Comparison of ENCODE assay signal across 8 cellular contexts in genomic region chr7:98400538-98401427, GRCh38. TPM values are rescaled to one million over a fixed set of nuclear protein-coding genes. Genes with fewer than 3 reads are reported as not detected.
DNase-seq lines count a peak whose midpoint lies in the region; ATAC-seq and TF ChIP-seq lines count a peak whose summit lies in the region.

TSS of gene BAIAP2L1 (minus strand) at chr7:98401090. CDS start at chr7:98400852, 238 bp downstream.

- no peaks in the 10 kb centered on the region for H3K4me1 ChIP-seq in endocrine pancreas (ENCODE audit: control insufficient read depth, insufficient read depth, low read length)

- POLR2A ChIA-PET in BJ (lab: Charles Lee) = no interaction called here

- peak; percentile 79 for TF ChIP-seq CTCF in BJ (IDR thresholded peaks at IDR 0.05; ENCODE audit: insufficient read depth, low read depth, low read length)

- peak within 1 kb of the TSS; percentile 69 for H3K4me3 ChIP-seq in BJ (ENCODE audit: low read depth, low read length)
- H3K4me3 ChIP-seq in endocrine pancreas (ENCODE audit: control insufficient read depth, insufficient read depth, low read length) = no peak within 1 kb of the TSS

- no peaks in the 10 kb centered on the region for H3K9me3 ChIP-seq in endocrine pancreas (ENCODE audit: control insufficient read depth, low read length)

- ATAC-seq in GM19351 (IDR thresholded peaks at IDR 0.05; ENCODE audit: unreplicated experiment) (peak; percentile 89), HG03442 (IDR thresholded peaks at IDR 0.05; ENCODE audit: unreplicated experiment) (peak; percentile 81)

- DNase-seq in BJ (ENCODE audit: low read depth) (no peak), NCI-H526 (lab: John Stamatoyannopoulos, UW) (peak; percentile 69 to 96), mucosa of gallbladder (ENCODE audit: low spot score) (peak; percentile 93)
- peak; percentile 90 for DNase-seq in activated CD8-positive, alpha-beta memory T cell treated with anti-CD3 and anti-CD28 coated beads for 24 hours
- peak; percentile 56 to 71 for DNase-seq in stimulated activated CD8-positive, alpha-beta memory T cell treated with anti-CD3 and anti-CD28 coated beads, Interleukin-7, amount 100 ng/mL, for 1 hour (ENCODE audit: low read depth in 2 of 2)

- H3K27me3 ChIP-seq in BJ (ENCODE audit: control insufficient read depth, insufficient read depth, low read length) (no peaks in the 10 kb centered on the region; the same call in 1 of the 2 replicates), endocrine pancreas (ENCODE audit: control insufficient read depth, insufficient read depth, low read length) (no peaks in the 10 kb centered on the region)

- CTCF ChIA-PET in BJ (lab: Yijun Ruan, JAX) = interaction anchor here (0.5 to 4.4 kb wide), 32 partner anchors 8 to 536 kb away, joined by 3 to 49 read pairs (median 4); no protein-coding TSS in a partner anchor

- H3K9ac ChIP-seq in endocrine pancreas (ENCODE audit: control insufficient read depth, insufficient read depth, low read length) = peak within 1 kb of the TSS; percentile 63

- H3K36me3 ChIP-seq in BJ (ENCODE audit: control insufficient read depth, insufficient read depth, low read length) (no peaks in the 10 kb centered on the region), endocrine pancreas (ENCODE audit: control insufficient read depth, insufficient read depth, low read length) (no peaks in the 10 kb centered on the region)

RNA-seq across cellular contexts. Expression of gene BAIAP2L1, which starts in this region (rescaled TPM):
- polyA plus RNA-seq in BJ (2011; rRNA removed) = 8.8 and 11.4 TPM in 2 replicates
- polyA minus RNA-seq in BJ (2011; rRNA and poly(A)+ RNA removed) = 5.8 and 8.2 TPM in 2 replicates
- 55.8 TPM for total RNA-seq in mucosa of gallbladder
